In the genomic region with DNA sequence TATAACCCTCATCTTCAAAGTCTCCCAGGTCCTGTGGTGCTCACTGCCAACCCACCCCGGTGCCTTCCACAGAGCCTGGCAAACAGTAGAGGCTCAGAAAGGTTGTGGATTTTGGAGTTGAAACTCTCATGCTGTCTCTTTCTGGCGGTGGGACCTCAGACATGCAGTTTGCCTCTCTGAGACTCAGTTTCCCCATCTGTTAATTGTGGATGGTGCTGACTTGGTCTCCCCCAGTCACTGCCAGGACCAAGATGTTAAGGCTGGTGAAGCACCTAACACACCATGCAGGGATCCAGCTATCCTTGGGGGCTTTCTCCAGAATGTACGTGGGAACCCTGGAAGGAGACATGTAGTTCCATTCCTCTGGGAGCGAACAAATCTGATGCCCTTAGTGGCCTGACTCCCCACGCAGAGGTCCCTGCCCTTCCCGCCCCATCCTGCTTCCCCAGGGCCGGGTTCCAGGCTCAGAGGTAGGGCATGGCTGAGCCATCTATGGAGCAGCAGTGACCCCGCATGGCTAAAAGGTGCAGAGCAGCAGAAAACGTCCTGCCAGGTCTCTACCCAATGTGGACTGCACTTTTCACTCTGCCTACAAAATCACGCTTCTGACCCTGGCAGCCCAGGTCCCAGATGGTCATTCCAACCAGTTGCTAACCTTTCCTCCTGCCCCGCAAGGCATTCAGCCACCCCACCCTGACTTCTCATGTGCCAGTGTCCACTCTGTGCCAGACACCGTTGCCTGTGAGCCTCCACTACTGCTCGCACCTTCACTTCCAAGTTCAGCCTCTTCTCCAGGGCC, we compare ENCODE assay signal across 8 cellular contexts. TPM values are rescaled to one million over a fixed set of nuclear protein-coding genes. Genes with fewer than 3 reads are reported as not detected.
DNase-seq lines count a peak whose midpoint lies in the region; ATAC-seq and TF ChIP-seq lines count a peak whose summit lies in the region.

No MANE protein-coding gene starts in this region.

- peaks cover 4% of the 10 kb centered on the region for H3K4me1 ChIP-seq in mesendoderm (ENCODE audit: control insufficient read depth, low read depth, low read length)

- peak; percentile 50 for ATAC-seq in HG03196 (IDR thresholded peaks at IDR 0.05; ENCODE audit: unreplicated experiment)

- H3K27me3 ChIP-seq in dorsolateral prefrontal cortex (peaks cover 0 to 10% (median 0%) of the 10 kb centered on the region in 45 donors), mesendoderm (ENCODE audit: insufficient read depth, low read length, poor library complexity) (no peaks in the 10 kb centered on the region)

- H4K8ac ChIP-seq in mesendoderm (ENCODE audit: low read depth, low read length), result no peak overlapping the region

- H3K79me1 ChIP-seq in mesendoderm (ENCODE audit: low read length), result no peaks in the 10 kb centered on the region

- no peak overlapping the region for H3K4ac ChIP-seq in mesendoderm (ENCODE audit: low read depth, low read length)

- H3K79me2 ChIP-seq in mesendoderm (ENCODE audit: control insufficient read depth, insufficient read depth, low read length), result no peaks in the 10 kb centered on the region

- no peak overlapping the region for H2BK5ac ChIP-seq in mesendoderm (ENCODE audit: low read length)

- H3K56ac ChIP-seq in mesendoderm (ENCODE audit: low read length), result no peak overlapping the region

- H3K4me3 ChIP-seq in dorsolateral prefrontal cortex, result no peak overlapping the region
- H3K4me3 ChIP-seq in mesendoderm (ENCODE audit: low read length), result no peak overlapping the region

- TF ChIP-seq CTCF in dorsolateral prefrontal cortex (IDR thresholded peaks at IDR 0.05 in 54 of 56, conservative IDR thresholded peaks at IDR 0.05 in 2 of 56; ENCODE audit: low read depth in 1 of 56, partially characterized antibody in 56 of 56), result peak; percentile 30 to 88 (median 76)

- no peaks in the 10 kb centered on the region for H3K36me3 ChIP-seq in mesendoderm (ENCODE audit: control insufficient read depth, insufficient read depth, low read length)

- DNase-seq in activated gamma-delta T cell treated with Interleukin-2 at 50 U/mL for 16 hours (peak; percentile 60), activated gamma-delta T cell (lab: John Stamatoyannopoulos, UW) (no peak), NCI-H510A (lab: John Stamatoyannopoulos, UW) (peak; percentile 17), dorsolateral prefrontal cortex (peak; percentile 51 to 81 (median 69)), mesendoderm (peak; percentile 68)
- DNase-seq in activated CD4-positive, alpha-beta T cell treated with anti-CD3 and anti-CD28 coated beads, Interleukin-2, amount 50 U/mL, for 4 hours, result peak; percentile 55 to 67
- peak; percentile 85 for DNase-seq in stimulated activated CD8-positive, alpha-beta memory T cell treated with anti-CD3 and anti-CD28 coated beads, Interleukin-4, amount 100 ng/mL, for 48 hours

- no peak overlapping the region for H3K4me2 ChIP-seq in mesendoderm (ENCODE audit: low read length)

- no peak overlapping the region for H4K5ac ChIP-seq in mesendoderm (ENCODE audit: low read length)

- intact Hi-C loops in dorsolateral prefrontal cortex (cut with DNase I), result loop anchor here (5.0 to 10.0 kb wide), 4 partner anchors 57 to 946 kb away; no protein-coding TSS in a partner anchor

- H2BK120ac ChIP-seq in mesendoderm (ENCODE audit: low read depth, low read length), result no peak overlapping the region

- no peak overlapping the region for H3K9ac ChIP-seq in mesendoderm (ENCODE audit: low read length)

- WGBS in mesendoderm (ENCODE audit: extremely low coverage, insufficient coverage, low lambda C conversion rate), result no CpG with 5 or more reads among the region's 13 CpGs

- no peak overlapping the region for H3K27ac ChIP-seq in dorsolateral prefrontal cortex
- no peak overlapping the region for H3K27ac ChIP-seq in mesendoderm (ENCODE audit: low read depth, low read length)

- H3K18ac ChIP-seq in mesendoderm (ENCODE audit: low read length), result no peak overlapping the region

- no peak overlapping the region for H2AK5ac ChIP-seq in mesendoderm (ENCODE audit: low read length)

- no peak overlapping the region for H3K23ac ChIP-seq in mesendoderm (ENCODE audit: low read length)

- no peak overlapping the region for H2BK15ac ChIP-seq in mesendoderm (replicated peaks; ENCODE audit: low read depth)

RNA-seq across cellular contexts. Expression of a gene that starts 9.2 kb away (rescaled TPM):
- 1 to 10 TPM in 32 of 120 experiments, under 1 TPM in 86, not detected in 2; 0.18 to 4.3 (median 0.75) TPM for total RNA-seq in dorsolateral prefrontal cortex
- polyA plus RNA-seq in mesendoderm (2013, experiment 1 of 2), result 0.31 TPM
- 0.46 TPM for polyA plus RNA-seq in mesendoderm (2013, experiment 2 of 2)

RNA-seq across cellular contexts. Expression of a gene that starts 46.0 kb away (rescaled TPM):
- 1 to 10 TPM; 2.5 to 7.0 (median 4.9) TPM for total RNA-seq in dorsolateral prefrontal cortex
- polyA plus RNA-seq in mesendoderm (2013, experiment 1 of 2), result 3.3 TPM
- 3.5 TPM for polyA plus RNA-seq in mesendoderm (2013, experiment 2 of 2)
